ENCODE assay signal across 1 cellular context in genomic region chr17:73591278-73592078, GRCh38.
TF ChIP-seq lines count a peak whose summit lies in the region.

No MANE protein-coding gene starts in this region.

TF ChIP-seq in HepG2, 621 proteins besides CTCF, POLR2A, EP300 and RAD21 (continued from another document):
- TF ChIP-seq ATF5 (CRISPR knock-in tag; IDR thresholded peaks at IDR 0.05; ENCODE audit: low read depth) (no peak), TOE1 (CRISPR knock-in tag; IDR thresholded peaks at IDR 0.05) (no peak), ZNF570 (CRISPR knock-in tag; IDR thresholded peaks at IDR 0.05; ENCODE audit: borderline replicate concordance) (no peak), ZNF251 (CRISPR knock-in tag; IDR thresholded peaks at IDR 0.05) (no peak), SMYD3 (CRISPR knock-in tag; IDR thresholded peaks at IDR 0.05) (no peak), ZNF652 (CRISPR knock-in tag; IDR thresholded peaks at IDR 0.05; ENCODE audit: borderline replicate concordance, low read depth) (no peak)
TF ChIP-seq in HepG2: peak in this region for 0.
